Comparison of ENCODE assay signal across 2 cellular contexts in genomic region chr9:14275331-14275730, GRCh38.
TF ChIP-seq lines count a peak whose summit lies in the region.

No MANE protein-coding gene starts in this region.

TF ChIP-seq in SK-N-SH, 30 proteins besides CTCF, POLR2A, EP300 and RAD21:
- TF ChIP-seq MEF2A (IDR thresholded peaks at IDR 0.05; ENCODE audit: borderline replicate concordance, low read depth) (no peak), REST (IDR thresholded peaks at IDR 0.05; ENCODE audit: low read depth, low read length) (no peak), GABPA (IDR thresholded peaks at IDR 0.05; ENCODE audit: low read depth) (no peak), FOXJ3 (CRISPR knock-in tag; IDR thresholded peaks at IDR 0.05) (no peak), RCOR1 (IDR thresholded peaks at IDR 0.05; ENCODE audit: low read length) (no peak), POLR2AphosphoS5 (IDR thresholded peaks at IDR 0.05; ENCODE audit: low read depth, low read length) (no peak)

TF ChIP-seq in SK-N-SH treated with all-trans-retinoic acid at 6 μM for 48 hours, 23 proteins besides CTCF, POLR2A, EP300 and RAD21:
- TF ChIP-seq PPARA (CRISPR knock-in tag; IDR thresholded peaks at IDR 0.05; ENCODE audit: borderline replicate concordance) (no peak), TOX (CRISPR knock-in tag; IDR thresholded peaks at IDR 0.05; ENCODE audit: borderline replicate concordance) (no peak), ZFP3 (CRISPR knock-in tag; IDR thresholded peaks at IDR 0.05) (no peak), GLIS3 (CRISPR knock-in tag; IDR thresholded peaks at IDR 0.05) (no peak), CREB5 (CRISPR knock-in tag; IDR thresholded peaks at IDR 0.05; ENCODE audit: low read depth) (no peak), PATZ1 (CRISPR knock-in tag; IDR thresholded peaks at IDR 0.05; ENCODE audit: borderline replicate concordance) (no peak), TSHZ2 (CRISPR knock-in tag; IDR thresholded peaks at IDR 0.05) (no peak), CSDC2 (CRISPR knock-in tag; IDR thresholded peaks at IDR 0.05) (no peak), ZC3H10 (CRISPR knock-in tag; IDR thresholded peaks at IDR 0.05) (no peak), RARB (CRISPR knock-in tag; IDR thresholded peaks at IDR 0.05) (no peak), ZNF8 (CRISPR knock-in tag; IDR thresholded peaks at IDR 0.05) (no peak), ZNF565 (CRISPR knock-in tag; conservative IDR thresholded peaks at IDR 0.05; ENCODE audit: low read depth) (no peak), ARNTL (CRISPR knock-in tag; IDR thresholded peaks at IDR 0.05; ENCODE audit: borderline replicate concordance, low read depth) (no peak), ZNF70 (CRISPR knock-in tag; IDR thresholded peaks at IDR 0.05) (no peak), OSR1 (CRISPR knock-in tag; IDR thresholded peaks at IDR 0.05) (no peak), TCF4 (CRISPR knock-in tag; IDR thresholded peaks at IDR 0.05; ENCODE audit: borderline replicate concordance) (no peak), ZFP30 (CRISPR knock-in tag; IDR thresholded peaks at IDR 0.05) (no peak), CSRNP3 (CRISPR knock-in tag; IDR thresholded peaks at IDR 0.05) (no peak)
TF ChIP-seq in SK-N-SH treated with all-trans-retinoic acid at 6 μM for 48 hours: peak in this region for 0.
